Comparison of ENCODE assay signal across 28 cellular contexts in the genomic region with DNA sequence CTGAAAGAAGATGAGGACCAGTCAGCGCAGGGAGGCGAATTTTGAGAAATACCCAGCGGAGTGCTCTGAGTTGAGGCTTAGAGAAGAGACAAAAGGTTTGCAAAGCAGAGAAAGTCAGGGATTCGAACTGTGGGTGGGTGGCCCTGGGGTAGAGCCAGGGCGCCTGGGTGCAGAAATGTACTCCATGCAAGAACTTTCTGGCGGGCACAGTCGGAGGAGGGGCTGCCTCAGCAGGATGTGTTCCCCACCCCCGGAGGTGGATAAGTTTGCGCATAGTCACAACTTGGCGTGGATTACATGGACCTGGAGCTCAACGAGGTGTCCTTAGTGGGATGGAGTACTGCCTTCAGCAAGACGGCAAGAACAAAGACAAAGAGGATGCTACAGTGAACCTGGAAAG.
"Had no signal": no experiment of that assay in that cellular context is flagged by ENCODE, and none has a peak within 500 bp of the region (broad histone marks: within the 10 kb centered on the region; RNA-seq: fewer than 3 reads in every experiment).

No MANE protein-coding gene starts in this region.

- H3K9me3 Mint-ChIP-seq: activated T-helper 1 cell treated with anti-CD3 and anti-CD28 coated beads, Interleukin-12 subunit alpha, Interleukin-12 subunit beta, Interleukin-2, Interleukin-4 antibody, amounts not matched to agents 30 ng/mL and 10 ng/mL and 1 ng/mL, durations not matched to agents 14 hours and 24 hours and 36 hours; dendritic cell treated with granulocyte-macrophage colony-stimulating factor and Interleukin-4, amounts not matched to agents 40 ng/mL and 50 ng/mL, for 4 days; stimulated activated memory B cell treated with anti-CD40 and anti-IgM and Interleukin-4, amounts not matched to agents 10 μg/mL and 1 μg/mL and 100 μg/mL, for 72 hours; stimulated activated naive CD8-positive, alpha-beta T cell treated with anti-CD3 and anti-CD28 coated beads, Interleukin-15, amount 100 ng/mL, for 72 hours; T-helper 2 cell treated with Interferon-gamma antibody and Interleukin-4, amounts not matched to agents 5 μg/mL and 100 μg/mL, for 36 hours had no signal

- DNase-seq: activated CD4-positive, alpha-beta T cell treated with anti-CD3 and anti-CD28 coated beads for 36 hours; activated CD4-positive, alpha-beta T cell treated with anti-CD3 and anti-CD28 coated beads, Interleukin-2, amount 50 U/mL, for 4 hours; activated CD4-positive, CD25-positive, alpha-beta regulatory T cell; activated gamma-delta T cell treated with Interleukin-2 at 50 U/mL for 16 hours; activated naive CD4-positive, alpha-beta T cell treated with anti-CD3 and anti-CD28 coated beads, Interleukin-2, amount 50 U/mL, for 16 hours; amniotic stem cell; brain microvascular endothelial cell; caudate nucleus; gastrocnemius medialis; glutamatergic neuron; hippocampal formation; left cardiac atrium; mammary epithelial cell; midbrain; naive thymus-derived CD4-positive, alpha-beta T cell; stimulated activated CD4-positive, alpha-beta T cell treated with anti-CD3 and anti-CD28 coated beads, Interleukin-4, amount 100 ng/mL, for 4 hours; stimulated activated CD8-positive, alpha-beta memory T cell treated with anti-CD3 and anti-CD28 coated beads, Interleukin-4, amount 100 ng/mL, for 48 hours; stimulated activated naive CD8-positive, alpha-beta T cell treated with anti-CD3 and anti-CD28 coated beads, Interleukin-15, amount 100 ng/mL, for 72 hours; substantia nigra; T-helper 1 cell; upper lobe of left lung had no signal

- H3K27ac ChIP-seq: brain microvascular endothelial cell, gastrocnemius medialis, skin epidermis, upper lobe of left lung had no signal

- H3K4me1 ChIP-seq: gastrocnemius medialis had no signal

- H3K4me3 ChIP-seq: gastrocnemius medialis, skin epidermis, upper lobe of left lung had no signal

- H3K27me3 ChIP-seq: brain microvascular endothelial cell, upper lobe of left lung had no signal

- H3K36me3 Mint-ChIP-seq: naive thymus-derived CD4-positive, alpha-beta T cell; stimulated activated memory B cell treated with anti-CD40 and anti-IgM and Interleukin-4, amounts not matched to agents 10 μg/mL and 1 μg/mL and 100 μg/mL, for 72 hours had no signal

- H3K4me3 Mint-ChIP-seq: activated CD4-positive, alpha-beta T cell treated with anti-CD3 and anti-CD28 coated beads for 36 hours; activated T-helper 1 cell treated with anti-CD3 and anti-CD28 coated beads, Interleukin-12 subunit alpha, Interleukin-12 subunit beta, Interleukin-2, Interleukin-4 antibody, amounts not matched to agents 30 ng/mL and 10 ng/mL and 1 ng/mL, durations not matched to agents 14 hours and 24 hours and 36 hours; dendritic cell treated with granulocyte-macrophage colony-stimulating factor and Interleukin-4, amounts not matched to agents 40 ng/mL and 50 ng/mL, for 4 days; naive thymus-derived CD4-positive, alpha-beta T cell; stimulated activated memory B cell treated with anti-CD40 and anti-IgM and Interleukin-4, amounts not matched to agents 10 μg/mL and 1 μg/mL and 100 μg/mL, for 72 hours; stimulated activated naive CD8-positive, alpha-beta T cell treated with anti-CD3 and anti-CD28 coated beads, Interleukin-15, amount 100 ng/mL, for 72 hours; T-helper 2 cell treated with Interferon-gamma antibody and Interleukin-4, amounts not matched to agents 5 μg/mL and 100 μg/mL, for 36 hours had no signal

- H3K36me3 ChIP-seq: brain microvascular endothelial cell, gastrocnemius medialis, upper lobe of left lung had no signal

- H3K9me3 ChIP-seq: gastrocnemius medialis, upper lobe of left lung had no signal

- H3K4me1 Mint-ChIP-seq: activated CD4-positive, alpha-beta T cell treated with anti-CD3 and anti-CD28 coated beads for 36 hours; stimulated activated memory B cell treated with anti-CD40 and anti-IgM and Interleukin-4, amounts not matched to agents 10 μg/mL and 1 μg/mL and 100 μg/mL, for 72 hours had no signal

- ATAC-seq: activated CD4-positive, alpha-beta T cell treated with anti-CD3 and anti-CD28 coated beads for 36 hours; gastrocnemius medialis; naive thymus-derived CD4-positive, alpha-beta T cell; sciatic nerve; stimulated activated memory B cell treated with anti-CD40 and anti-IgM and Interleukin-4, amounts not matched to agents 10 μg/mL and 1 μg/mL and 100 μg/mL, for 72 hours; stimulated activated naive CD8-positive, alpha-beta T cell treated with anti-CD3 and anti-CD28 coated beads, Interleukin-15, amount 100 ng/mL, for 72 hours had no signal

- H3K27ac Mint-ChIP-seq: activated CD4-positive, alpha-beta T cell treated with anti-CD3 and anti-CD28 coated beads for 36 hours; activated T-helper 1 cell treated with anti-CD3 and anti-CD28 coated beads, Interleukin-12 subunit alpha, Interleukin-12 subunit beta, Interleukin-2, Interleukin-4 antibody, amounts not matched to agents 30 ng/mL and 10 ng/mL and 1 ng/mL, durations not matched to agents 14 hours and 24 hours and 36 hours; dendritic cell treated with granulocyte-macrophage colony-stimulating factor and Interleukin-4, amounts not matched to agents 40 ng/mL and 50 ng/mL, for 4 days; naive thymus-derived CD4-positive, alpha-beta T cell; progenitor cell of endocrine pancreas; stimulated activated memory B cell treated with anti-CD40 and anti-IgM and Interleukin-4, amounts not matched to agents 10 μg/mL and 1 μg/mL and 100 μg/mL, for 72 hours; stimulated activated naive CD8-positive, alpha-beta T cell treated with anti-CD3 and anti-CD28 coated beads, Interleukin-15, amount 100 ng/mL, for 72 hours; T-helper 2 cell treated with Interferon-gamma antibody and Interleukin-4, amounts not matched to agents 5 μg/mL and 100 μg/mL, for 36 hours had no signal
